ENCODE assay signal across 21 cellular contexts in the genomic region with DNA sequence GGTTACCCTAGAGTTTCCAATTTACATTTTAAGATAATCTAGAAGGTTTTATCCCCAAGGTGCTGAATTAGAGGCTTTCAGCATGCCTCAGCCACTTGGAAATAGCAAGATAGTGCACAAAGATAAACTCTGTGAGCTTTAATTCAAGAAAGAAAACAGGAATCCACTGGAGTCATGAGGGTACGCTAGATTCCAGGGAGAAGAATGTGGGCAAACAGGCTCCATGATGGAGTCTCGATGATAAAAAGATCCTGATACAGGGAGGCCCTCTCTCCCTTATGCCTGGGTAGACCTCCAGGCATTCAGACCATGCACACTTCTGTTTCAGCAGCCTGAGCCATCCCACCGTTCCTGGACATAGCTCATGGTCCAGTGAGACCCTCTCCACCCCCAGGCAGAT.
DNase-seq lines count a peak whose midpoint lies in the region; ATAC-seq and TF ChIP-seq lines count a peak whose summit lies in the region.
"Had no signal": no experiment of that assay in that cellular context is flagged by ENCODE, and none has a peak within 500 bp of the region (broad histone marks: within the 10 kb centered on the region; RNA-seq: fewer than 3 reads in every experiment).

No MANE protein-coding gene starts in this region.

- CTCF ChIA-PET in HEK293T (lab: Yijun Ruan, JAX) = no interaction called here

- H2BK5ac ChIP-seq in neuronal stem cell (ENCODE audit: low read length) = no peak overlapping the region
- H2BK5ac ChIP-seq in trophoblast cell (ENCODE audit: low read depth, low read length, poor library complexity) = no peak overlapping the region

- POLR2A ChIA-PET in HEK293T (lab: Yijun Ruan, JAX) = no interaction called here

- H2BK120ac ChIP-seq in neuronal stem cell (ENCODE audit: low read depth, low read length) (no peak overlapping the region), trophoblast cell (ENCODE audit: insufficient read depth, low read length, poor library complexity) (peak overlapping the region; percentile 34)

- no peak overlapping the region for H3K4me2 ChIP-seq in MM.1S (ENCODE audit: low read depth, low read length)
- H3K4me2 ChIP-seq in neuronal stem cell (ENCODE audit: insufficient read depth, low read length, poor library complexity, severe bottlenecking) = no peak overlapping the region
- peak overlapping the region; percentile 7 for H3K4me2 ChIP-seq in trophoblast cell (ENCODE audit: low read length)
- H3K4me2 ChIP-seq: BLaER1 had no signal

- H3K9me3 ChIP-seq in MM.1S (replicated peaks; ENCODE audit: insufficient read depth, low read length) (no peaks in the 10 kb centered on the region), neuronal stem cell (replicated peaks in 1 of 2; ENCODE audit: control insufficient read depth in 2 of 2, insufficient read depth in 1 of 2, low read depth in 1 of 2, low read length in 2 of 2) (no peaks in the 10 kb centered on the region), trophoblast cell (ENCODE audit: insufficient read depth, low read depth, low read length) (no peaks in the 10 kb centered on the region)
- H3K9me3 ChIP-seq: BE2C, BLaER1 had no signal

- no peak overlapping the region for H3K27ac ChIP-seq in MM.1S (ENCODE audit: low read length)
- H3K27ac ChIP-seq in neuronal stem cell (replicated peaks; ENCODE audit: low read length) = no peak overlapping the region
- peak overlapping the region; percentile 41 for H3K27ac ChIP-seq in trophoblast cell (ENCODE audit: low read depth, low read length)
- H3K27ac ChIP-seq: BLaER1 had no signal

- H2BK15ac ChIP-seq in neuronal stem cell (ENCODE audit: low read length) = no peak overlapping the region

- H3K23ac ChIP-seq in neuronal stem cell (ENCODE audit: low read depth, low read length, poor library complexity) (no peak overlapping the region), trophoblast cell (ENCODE audit: low read length) (no peak overlapping the region)

- H4K12ac ChIP-seq in trophoblast cell (ENCODE audit: low read depth, low read length) = no peak overlapping the region

- no peaks in the 10 kb centered on the region; the same call in 1 of the 2 replicates for H3K36me3 ChIP-seq in MM.1S (replicated peaks; ENCODE audit: insufficient read depth, low read length)
- no peaks in the 10 kb centered on the region for H3K36me3 ChIP-seq in neuronal stem cell (replicated peaks in 1 of 2; ENCODE audit: control insufficient read depth in 2 of 2, insufficient read depth in 2 of 2, low read length in 2 of 2)
- no peaks in the 10 kb centered on the region for H3K36me3 ChIP-seq in trophoblast cell (ENCODE audit: control insufficient read depth in 1 of 2, insufficient read depth in 2 of 2, low read length in 2 of 2)
- H3K36me3 ChIP-seq: BE2C, BLaER1 had no signal

- H3K14ac ChIP-seq in neuronal stem cell (ENCODE audit: low read length) (no peak overlapping the region), trophoblast cell (ENCODE audit: low read length) (no peak overlapping the region)

- ATAC-seq in HG02588 (IDR thresholded peaks at IDR 0.05; ENCODE audit: unreplicated experiment) = no peak

- H2AK5ac ChIP-seq in neuronal stem cell (ENCODE audit: low read depth, low read length) (no peak overlapping the region), trophoblast cell (ENCODE audit: low read length) (no peak overlapping the region)

- H3K4ac ChIP-seq in neuronal stem cell (ENCODE audit: low read length) = no peak overlapping the region
- H3K4ac ChIP-seq in trophoblast cell (ENCODE audit: low read depth, low read length) = no peak overlapping the region

- H4K91ac ChIP-seq in neuronal stem cell (ENCODE audit: low read depth, low read length, poor library complexity) (no peak overlapping the region), trophoblast cell (ENCODE audit: low read depth, low read length) (peak overlapping the region; percentile 38)

- H3K4me1 ChIP-seq in MM.1S (ENCODE audit: low read length) = peaks cover 11% of the 10 kb centered on the region
- no peaks in the 10 kb centered on the region for H3K4me1 ChIP-seq in neuronal stem cell (ENCODE audit: control insufficient read depth in 2 of 2, insufficient read depth in 1 of 2, low read depth in 1 of 2, low read length in 2 of 2)
- H3K4me1 ChIP-seq in trophoblast cell (ENCODE audit: control insufficient read depth in 1 of 2, insufficient read depth in 2 of 2, low read length in 2 of 2) = peaks cover 5 to 7% of the 10 kb centered on the region in 2 experiments
- H3K4me1 ChIP-seq: BE2C, BLaER1 had no signal

- H3K79me1 ChIP-seq in neuronal stem cell (ENCODE audit: low read depth, low read length) (no peaks in the 10 kb centered on the region), trophoblast cell (ENCODE audit: low read length) (no peaks in the 10 kb centered on the region)

- WGBS in neuronal stem cell (ENCODE audit: extremely low coverage in 2 of 2, insufficient read length in 2 of 2, insufficient replicate concordance in 1 of 2), 2 donors = no CpG with 5 or more reads among the region's 3 CpGs
- no CpG with 5 or more reads among the region's 3 CpGs for WGBS in trophoblast cell (ENCODE audit: extremely low coverage, insufficient coverage, insufficient read length)

- H2BK12ac ChIP-seq in neuronal stem cell (ENCODE audit: low read length) = no peak overlapping the region
- no peak overlapping the region for H2BK12ac ChIP-seq in trophoblast cell (ENCODE audit: low read length)

- H3K9ac ChIP-seq in MM.1S (ENCODE audit: low read length) = no peak overlapping the region
- H3K9ac ChIP-seq in neuronal stem cell (ENCODE audit: low read depth, low read length, poor library complexity) = no peak overlapping the region
- no peak overlapping the region for H3K9ac ChIP-seq in trophoblast cell (ENCODE audit: low read length)
- H3K9ac ChIP-seq: BLaER1 had no signal

- H3K27me3 ChIP-seq in MM.1S (replicated peaks; ENCODE audit: insufficient read depth, low read length) = no peaks in the 10 kb centered on the region
- H3K27me3 ChIP-seq in neuronal stem cell (ENCODE audit: control insufficient read depth in 3 of 3, insufficient read depth in 3 of 3, low read depth in 1 of 3, low read length in 3 of 3) = no peaks in the 10 kb centered on the region
- H3K27me3 ChIP-seq in trophoblast cell (ENCODE audit: insufficient read depth, low read length) = no peaks in the 10 kb centered on the region
- H3K27me3 ChIP-seq: BE2C, BLaER1 had no signal

- DNase-seq in MM.1S = no peak
- no peak for DNase-seq in neuronal stem cell (ENCODE audit: low spot score)
- peak; percentile 91 to 97 for DNase-seq in trophoblast cell
- no peak for DNase-seq in HEK293T (ENCODE audit: extremely low spot score)
- no peak for DNase-seq in LoVo (ENCODE audit: low spot score)
- DNase-seq: 8988T; ACHN; BE2C; C1 segment of cervical spinal cord; CD4-positive, alpha-beta memory T cell; CD8-positive, alpha-beta memory T cell; COR-L47; DMS 273 treated with DMSO at 0.1 percent for 48 hours; DMS153; DMS53; DMS79; DND-41; EL; GF-D8 had no signal

- no peaks in the 10 kb centered on the region for H4K20me1 ChIP-seq in MM.1S (ENCODE audit: insufficient read depth, low read length)
- H4K20me1 ChIP-seq: BLaER1 had no signal

- H3F3A ChIP-seq in MM.1S (ENCODE audit: insufficient read depth, low read length) = no peaks in the 10 kb centered on the region

- H3K18ac ChIP-seq in neuronal stem cell (ENCODE audit: low read length) (no peak overlapping the region), trophoblast cell (ENCODE audit: low read length) (no peak overlapping the region)

- H3K4me3 ChIP-seq in MM.1S (ENCODE audit: low read length) (no peak overlapping the region), neuronal stem cell (ENCODE audit: low read length in 2 of 2) (no peak overlapping the region), trophoblast cell (ENCODE audit: low read depth, low read length) (no peak overlapping the region)
- H3K4me3 ChIP-seq: BLaER1 had no signal

- H2AFZ ChIP-seq in MM.1S (ENCODE audit: low read length) (peak overlapping the region; percentile 26; the same call in 1 of the 2 replicates), neuronal stem cell (ENCODE audit: low read length) (peak overlapping the region; percentile 36), trophoblast cell (ENCODE audit: insufficient read depth, low read length, poor library complexity) (no peak overlapping the region)

- no peak overlapping the region for H4K8ac ChIP-seq in neuronal stem cell (ENCODE audit: low read depth, low read length)
- no peak overlapping the region for H4K8ac ChIP-seq in trophoblast cell (ENCODE audit: low read depth, low read length)

- TF ChIP-seq CTCF in MM.1S (IDR thresholded peaks at IDR 0.05; ENCODE audit: low read length) = no peak

- no peaks in the 10 kb centered on the region for H3K9me2 ChIP-seq in MM.1S (replicated peaks; ENCODE audit: insufficient read depth, low read length)

- H3K79me2 ChIP-seq in MM.1S (ENCODE audit: low read length) (no peaks in the 10 kb centered on the region), trophoblast cell (ENCODE audit: control insufficient read depth, insufficient read depth, low read length, poor library complexity) (no peaks in the 10 kb centered on the region)

TF ChIP-seq in HEK293T, 16 proteins besides CTCF, POLR2A, EP300 and RAD21:
- TF ChIP-seq NFRKB (IDR thresholded peaks at IDR 0.05) (no peak), CTBP1 (IDR thresholded peaks at IDR 0.05; ENCODE audit: borderline replicate concordance) (no peak), ARNT (IDR thresholded peaks at IDR 0.05) (no peak), BHLHE40 (IDR thresholded peaks at IDR 0.05; ENCODE audit: borderline replicate concordance) (no peak), FOXK2 (IDR thresholded peaks at IDR 0.05) (no peak), ZNF384 (IDR thresholded peaks at IDR 0.05) (no peak), FOXA1 (IDR thresholded peaks at IDR 0.05) (no peak), SUZ12 (IDR thresholded peaks at IDR 0.05) (no peak), FOXM1 (IDR thresholded peaks at IDR 0.05; ENCODE audit: borderline replicate concordance) (no peak), L3MBTL2 (conservative IDR thresholded peaks at IDR 0.05) (no peak), ELF4 (IDR thresholded peaks at IDR 0.05) (no peak), SP1 (IDR thresholded peaks at IDR 0.05) (no peak), TARDBP (IDR thresholded peaks at IDR 0.05) (no peak), HDGF (IDR thresholded peaks at IDR 0.05; ENCODE audit: borderline replicate concordance) (no peak), LEF1 (IDR thresholded peaks at IDR 0.05; ENCODE audit: borderline replicate concordance) (no peak)
- TF ChIP-seq, protein P1, sequence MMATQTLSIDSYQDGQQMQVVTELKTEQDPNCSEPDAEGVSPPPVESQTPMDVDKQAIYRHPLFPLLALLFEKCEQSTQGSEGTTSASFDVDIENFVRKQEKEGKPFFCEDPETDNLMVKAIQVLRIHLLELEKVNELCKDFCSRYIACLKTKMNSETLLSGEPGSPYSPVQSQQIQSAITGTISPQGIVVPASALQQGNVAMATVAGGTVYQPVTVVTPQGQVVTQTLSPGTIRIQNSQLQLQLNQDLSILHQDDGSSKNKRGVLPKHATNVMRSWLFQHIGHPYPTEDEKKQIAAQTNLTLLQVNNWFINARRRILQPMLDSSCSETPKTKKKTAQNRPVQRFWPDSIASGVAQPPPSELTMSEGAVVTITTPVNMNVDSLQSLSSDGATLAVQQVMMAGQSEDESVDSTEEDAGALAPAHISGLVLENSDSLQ (IDR thresholded peaks at IDR 0.05) = no peak

Comparison
In these comparisons a context has a peak if more than half of its experiments do, and no peak if none do; other contexts are left out.
1. DNase-seq: peak in trophoblast cell (2 of 2); none in MM.1S (single experiment), neuronal stem cell (single experiment), HEK293T (single experiment) and LoVo (single experiment).